15 cellular contexts compared by ENCODE assay signal in the genomic region with DNA sequence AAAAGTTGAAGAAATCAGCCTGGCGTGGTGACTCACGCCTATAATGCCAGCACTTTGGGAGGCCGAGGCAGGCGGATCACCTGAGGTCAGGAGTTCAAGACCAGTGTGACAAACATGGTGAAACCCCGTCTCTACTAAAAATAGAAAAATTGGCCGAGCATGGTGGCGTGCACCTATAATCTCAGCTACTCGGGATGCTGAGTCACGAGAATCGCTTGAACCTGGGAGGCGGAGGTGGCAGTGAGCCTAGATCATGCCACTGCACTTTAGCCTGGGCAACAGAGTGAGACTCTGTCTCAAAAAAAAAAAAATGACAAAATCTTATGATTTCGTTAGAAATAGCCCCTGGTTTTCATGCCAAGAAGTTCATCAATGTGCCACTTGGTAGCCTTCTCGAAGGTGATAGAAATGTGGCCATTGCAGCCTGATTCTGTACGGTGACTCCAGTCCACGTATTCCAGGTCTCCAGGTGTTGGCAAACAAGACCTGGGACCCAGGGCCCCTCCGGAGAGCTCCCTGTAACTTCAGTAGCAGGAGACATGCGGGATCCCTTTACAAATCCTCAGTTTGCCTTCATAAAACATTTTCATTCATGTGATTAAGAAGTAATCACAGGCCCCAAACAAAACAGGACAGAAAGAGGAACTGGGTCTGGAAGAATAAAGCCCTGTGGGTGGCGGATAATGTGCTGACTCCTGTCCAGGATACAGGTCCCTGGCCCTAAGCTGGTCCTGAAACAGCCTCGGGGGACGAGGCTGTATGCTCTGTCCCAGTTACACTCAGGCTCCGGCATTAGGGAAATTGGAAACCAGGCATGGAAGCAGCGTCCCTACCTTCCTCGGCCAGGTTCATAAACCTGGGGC.
A peak's percentile ranks its signal among the peaks of the same experiment; 100 is the strongest.
DNase-seq lines count a peak whose midpoint lies in the region; ATAC-seq and TF ChIP-seq lines count a peak whose summit lies in the region.
"Had no signal": no experiment of that assay in that cellular context is flagged by ENCODE, and none has a peak within 500 bp of the region (broad histone marks: within the 10 kb centered on the region; RNA-seq: fewer than 3 reads in every experiment).

No MANE protein-coding gene starts in this region.

- peaks cover 28% of the 10 kb centered on the region for H3K4me1 Mint-ChIP-seq in nephron progenitor cell

- DNase-seq in ELF-1 (ENCODE audit: low read depth, low spot score) (peak; percentile 79), NB4 (ENCODE audit: low read depth) (peak; percentile 21), cerebellar cortex (ENCODE audit: low spot score) (peak; percentile 60), nephron progenitor cell (no peak), posterior cingulate gyrus (no peak), NCI-H226 (no peak)
- no peak for DNase-seq in stimulated activated naive CD4-positive, alpha-beta T cell (lab: John Stamatoyannopoulos, UW)
- DNase-seq: activated naive CD4-positive, alpha-beta T cell treated with anti-CD3 and anti-CD28 coated beads, Interleukin-2, amount 50 U/mL, for 16 hours; DMS79; NCI-H2081 treated with DMSO at 0.1 percent for 48 hours had no signal

- H3K4me3 Mint-ChIP-seq in nephron progenitor cell, result peak overlapping the region; percentile 43
- H3K4me3 Mint-ChIP-seq: central memory CD8-positive, alpha-beta T cell had no signal

- peaks cover 4% of the 10 kb centered on the region for H3K27me3 Mint-ChIP-seq in nephron progenitor cell (ENCODE audit: low read depth, poor library complexity)
- H3K27me3 Mint-ChIP-seq: central memory CD8-positive, alpha-beta T cell had no signal

- H3K36me3 Mint-ChIP-seq in nephron progenitor cell (ENCODE audit: low read depth), result peaks cover 60% of the 10 kb centered on the region

- ATAC-seq in GM21390 (IDR thresholded peaks at IDR 0.05; ENCODE audit: unreplicated experiment), result no peak
- ATAC-seq: activated CD4-positive, CD25-positive, alpha-beta regulatory T cell treated with anti-CD3 and anti-CD28 coated beads, Interleukin-2, amount 50 U/mL, for 24 hours had no signal

- no peak for TF ChIP-seq POLR2A in NB4 (IDR thresholded peaks at IDR 0.05; ENCODE audit: extremely low read depth, insufficient read length)

- H3K9me3 Mint-ChIP-seq in nephron progenitor cell, result peaks cover 24% of the 10 kb centered on the region
- H3K9me3 Mint-ChIP-seq: central memory CD8-positive, alpha-beta T cell had no signal

- no peak for TF ChIP-seq CTCF in NB4 (IDR thresholded peaks at IDR 0.05; ENCODE audit: low read depth, low read length)
- no peak for TF ChIP-seq CTCF in nephron progenitor cell (IDR thresholded peaks at IDR 0.05)

- H3K4me3 ChIP-seq in NB4 (ENCODE audit: low read depth, low read length), result no peak overlapping the region
- H3K4me3 ChIP-seq: BLaER1, suprapubic skin had no signal

- H3K27ac Mint-ChIP-seq in nephron progenitor cell, result peak overlapping the region; percentile 85

- intact Hi-C loops in posterior cingulate gyrus (cut with DNase I), result no loop called here

Comparison
In these comparisons a context has a peak if more than half of its experiments do, and no peak if none do; other contexts are left out.
1. DNase-seq: peak in ELF-1 (single experiment), NB4 (single experiment) and cerebellar cortex (single experiment); none in nephron progenitor cell (single experiment), posterior cingulate gyrus (0 of 10), NCI-H226 (single experiment) and stimulated activated naive CD4-positive, alpha-beta T cell (0 of 6).